Comparison of ENCODE assay signal across 9 cellular contexts in genomic region chr1:38029081-38029681, GRCh38. TPM values are rescaled to one million over a fixed set of nuclear protein-coding genes. Genes with fewer than 3 reads are reported as not detected.
DNase-seq lines count a peak whose midpoint lies in the region; ATAC-seq, FAIRE-seq and TF ChIP-seq lines count a peak whose summit lies in the region.
"Had no signal": no experiment of that assay in that cellular context is flagged by ENCODE, and none has a peak within 500 bp of the region (broad histone marks: within the 10 kb centered on the region; RNA-seq: fewer than 3 reads in every experiment).

No MANE protein-coding gene starts in this region.

- no peaks in the 10 kb centered on the region for H3K9me1 ChIP-seq in keratinocyte (ENCODE audit: control insufficient read depth, extremely low read depth, insufficient read depth, low read length)

- CTCF ChIA-PET in CD4-positive, alpha-beta memory T cell (lab: Charles Lee; ENCODE audit: partially characterized antibody), result interaction anchor here (1.4 to 3.6 kb wide), 3 partner anchors 12 to 807 kb away, joined by 4 to 18 read pairs (median 8); partner anchors contain the start of gene SF3A3

- dilution Hi-C loops in keratinocyte (cut with MboI; ENCODE audit: extremely low pct_ligation_motif_present, low sequenced_read_pairs), result no loop called here

- peak overlapping the region; percentile 98 for H3K27ac ChIP-seq in keratinocyte (ENCODE audit: control insufficient read depth, insufficient read depth, low read length)
- no peak overlapping the region for H3K27ac ChIP-seq in CD4-positive, alpha-beta memory T cell (ENCODE audit: low read depth, low read length)

- no peak for TF ChIP-seq CTCF in NB4 (IDR thresholded peaks at IDR 0.05; ENCODE audit: low read depth, low read length)
- TF ChIP-seq CTCF in keratinocyte (optimal IDR thresholded peaks at IDR 0.05 in 1 of 3, IDR thresholded peaks at IDR 0.05 in 1 of 3, conservative IDR thresholded peaks at IDR 0.05 in 1 of 3; ENCODE audit: extremely low read depth in 1 of 3, insufficient read depth in 2 of 3, low read length in 3 of 3), result peak in 1 of 3 experiments; percentile 24

- peak; percentile 9 for FAIRE-seq in keratinocyte (lab: Jason Lieb, UNC)
- FAIRE-seq: bronchial epithelial cell had no signal

- peak overlapping the region; percentile 74 for H3K4me3 Mint-ChIP-seq in activated T-helper 17 cell treated with anti-CD3 and anti-CD28 coated beads, Interleukin-2, amount 50 U/mL, for 72 hours
- H3K4me3 Mint-ChIP-seq in CD4-positive, alpha-beta memory T cell, result peak overlapping the region in 1 of 8 donors; percentile 20

- H3K9me3 Mint-ChIP-seq in activated T-helper 17 cell treated with anti-CD3 and anti-CD28 coated beads, Interleukin-2, amount 50 U/mL, for 72 hours, result no peaks in the 10 kb centered on the region
- no peaks in the 10 kb centered on the region for H3K9me3 Mint-ChIP-seq in CD4-positive, alpha-beta memory T cell

- POLR2A ChIA-PET in CD4-positive, alpha-beta memory T cell (lab: Charles Lee; ENCODE audit: partially characterized antibody), result no interaction called here

- H3K79me2 ChIP-seq in keratinocyte (ENCODE audit: control insufficient read depth, insufficient read depth, low read length), result no peaks in the 10 kb centered on the region

- H3K27ac Mint-ChIP-seq in activated T-helper 17 cell treated with anti-CD3 and anti-CD28 coated beads, Interleukin-2, amount 50 U/mL, for 72 hours, result peak overlapping the region; percentile 91
- H3K27ac Mint-ChIP-seq in CD4-positive, alpha-beta memory T cell, result peak overlapping the region in 3 of 7 donors; percentile 17 to 78 (median 46)

- peak overlapping the region; percentile 28 for H2AFZ ChIP-seq in keratinocyte (ENCODE audit: control insufficient read depth, low read length)

- DNase-seq in AG08395 (ENCODE audit: low spot score), result peak; percentile 34
- peak; percentile 38 for DNase-seq in NB4 (ENCODE audit: low read depth)
- no peak for DNase-seq in keratinocyte (ENCODE audit: low read depth, low spot score)
- no peak for DNase-seq in CD4-positive, alpha-beta memory T cell
- DNase-seq in T-helper 2 cell, result no peak
- DNase-seq in T1000 (lab: John Stamatoyannopoulos, UW), result no peak

- H3K9me3 ChIP-seq in keratinocyte (ENCODE audit: control insufficient read depth, low read depth, low read length), result no peaks in the 10 kb centered on the region
- H3K9me3 ChIP-seq in CD4-positive, alpha-beta memory T cell (ENCODE audit: control insufficient read depth in 1 of 2, low read length in 2 of 2), result no peaks in the 10 kb centered on the region

- peaks cover 4% of the 10 kb centered on the region for H4K20me1 ChIP-seq in keratinocyte (ENCODE audit: control insufficient read depth, extremely low read depth, insufficient read depth, low read length)

- peaks cover 39% of the 10 kb centered on the region for H3K4me1 Mint-ChIP-seq in activated T-helper 17 cell treated with anti-CD3 and anti-CD28 coated beads, Interleukin-2, amount 50 U/mL, for 72 hours
- H3K4me1 Mint-ChIP-seq in CD4-positive, alpha-beta memory T cell, result peaks cover 16 to 49% (median 30%) of the 10 kb centered on the region in 4 donors

- H3K36me3 Mint-ChIP-seq in activated T-helper 17 cell treated with anti-CD3 and anti-CD28 coated beads, Interleukin-2, amount 50 U/mL, for 72 hours (ENCODE audit: low read depth), result peaks cover 27% of the 10 kb centered on the region
- peaks cover 5 to 25% of the 10 kb centered on the region in 2 donors for H3K36me3 Mint-ChIP-seq in CD4-positive, alpha-beta memory T cell

- peaks cover 71% of the 10 kb centered on the region for H3K4me1 ChIP-seq in keratinocyte (ENCODE audit: control insufficient read depth, extremely low read depth, insufficient read depth, low read length)
- H3K4me1 ChIP-seq in CD4-positive, alpha-beta memory T cell (ENCODE audit: insufficient read depth, low read length), result peaks cover 43% of the 10 kb centered on the region

- H3K36me3 ChIP-seq in keratinocyte (ENCODE audit: control insufficient read depth in 2 of 2, extremely low read depth in 1 of 2, insufficient read depth in 2 of 2, low read length in 2 of 2), result peaks cover 1 to 5% of the 10 kb centered on the region in 2 experiments
- H3K36me3 ChIP-seq in CD4-positive, alpha-beta memory T cell (ENCODE audit: insufficient read depth, low read length), result peaks cover 12% of the 10 kb centered on the region

- no peaks in the 10 kb centered on the region for H3K27me3 ChIP-seq in keratinocyte (ENCODE audit: control insufficient read depth, extremely low read depth, insufficient read depth, low read length)
- no peaks in the 10 kb centered on the region for H3K27me3 ChIP-seq in CD4-positive, alpha-beta memory T cell (ENCODE audit: insufficient read depth, low read length)

- H3K4me3 ChIP-seq in NB4 (ENCODE audit: low read depth, low read length) (no peak overlapping the region), keratinocyte (ENCODE audit: control insufficient read depth in 2 of 3, extremely low read depth in 1 of 3, insufficient read depth in 2 of 3, low read depth in 1 of 3, low read length in 3 of 3) (peak overlapping the region in 1 of 3 experiments; percentile 36)
- no peak overlapping the region for H3K4me3 ChIP-seq in CD4-positive, alpha-beta memory T cell (ENCODE audit: low read length in 2 of 2)

- H3K9ac ChIP-seq in keratinocyte (ENCODE audit: control insufficient read depth, extremely low read depth, insufficient read depth, low read length), result peak overlapping the region; percentile 81

- intact Hi-C loops in CD4-positive, alpha-beta memory T cell (cut with micrococcal nuclease), result no loop called here

- no peak for TF ChIP-seq POLR2A in NB4 (IDR thresholded peaks at IDR 0.05; ENCODE audit: extremely low read depth, insufficient read length)

- no peak for ATAC-seq in activated T-helper 17 cell treated with anti-CD3 and anti-CD28 coated beads, Interleukin-2, amount 50 U/mL, for 72 hours (replicated peaks)
- ATAC-seq in GM18520 (IDR thresholded peaks at IDR 0.05; ENCODE audit: unreplicated experiment), result no peak

- H3K27me3 Mint-ChIP-seq in activated T-helper 17 cell treated with anti-CD3 and anti-CD28 coated beads, Interleukin-2, amount 50 U/mL, for 72 hours, result no peaks in the 10 kb centered on the region
- no peaks in the 10 kb centered on the region for H3K27me3 Mint-ChIP-seq in CD4-positive, alpha-beta memory T cell

- H3K4me2 ChIP-seq in keratinocyte (ENCODE audit: control insufficient read depth, extremely low read depth, insufficient read depth, low read depth, low read length), result peak overlapping the region; percentile 82

RNA-seq across cellular contexts. Expression of gene UTP11, which starts 16.6 kb away (rescaled TPM):
- total RNA-seq in activated T-helper 17 cell treated with anti-CD3 and anti-CD28 coated beads, Interleukin-2, amount 50 U/mL, for 72 hours, result 10 to 100 TPM; 41.1 to 60.8 TPM
- 24.1 to 50.0 TPM (median 49.1 TPM) in 3 replicates for polyA plus RNA-seq in keratinocyte
- 145 TPM for polyA plus RNA-seq in keratinocyte (2011; ENCODE audit: low read depth)
- polyA plus RNA-seq in keratinocyte (2011; cell fraction: cytosol; rRNA removed), result 26.4 and 35.2 TPM in 2 replicates
- 24.5 and 39.0 TPM in 2 replicates for polyA plus RNA-seq in keratinocyte (2011; cell fraction: nucleus; rRNA removed)
- 31.7 and 64.5 TPM in 2 replicates for polyA plus RNA-seq in keratinocyte (2012; ENCODE audit: low replicate concordance)
- 5.7 to 12.6 TPM (median 7.4 TPM) in 3 replicates for polyA minus RNA-seq in keratinocyte
- 15.3 TPM for polyA minus RNA-seq in keratinocyte (2011; cell fraction: cytosol; rRNA and poly(A)+ RNA removed)
- 6.4 and 13.8 TPM in 2 replicates for polyA minus RNA-seq in keratinocyte (2011; cell fraction: nucleus; rRNA and poly(A)+ RNA removed)
- total RNA-seq in CD4-positive, alpha-beta memory T cell, result 10 to 100 TPM; 17.3 to 17.5 TPM
- polyA plus RNA-seq in CD4-positive, alpha-beta memory T cell, result 10 to 100 TPM; 21.0 to 21.9 TPM

RNA-seq across cellular contexts. Expression of gene POU3F1, which starts 17.4 kb away (rescaled TPM):
- total RNA-seq in activated T-helper 17 cell treated with anti-CD3 and anti-CD28 coated beads, Interleukin-2, amount 50 U/mL, for 72 hours, result under 1 TPM; 0.11 TPM
- polyA plus RNA-seq in keratinocyte, result 0.32 to 1.3 TPM (median 0.59 TPM) in 3 replicates
- polyA plus RNA-seq in keratinocyte (2011; ENCODE audit: low read depth), result 0.71 TPM
- 0.33 and 0.84 TPM in 2 replicates for polyA plus RNA-seq in keratinocyte (2011; cell fraction: cytosol; rRNA removed)
- 0.52 and 1.7 TPM in 2 replicates for polyA plus RNA-seq in keratinocyte (2011; cell fraction: nucleus; rRNA removed)
- polyA plus RNA-seq in keratinocyte (2012; ENCODE audit: low replicate concordance), result 0.87 and 2.2 TPM in 2 replicates
- 0.61 to 0.72 TPM (median 0.63 TPM) in 3 replicates for polyA minus RNA-seq in keratinocyte
- 3.3 TPM for polyA minus RNA-seq in keratinocyte (2011; cell fraction: cytosol; rRNA and poly(A)+ RNA removed)
- 1.7 and 1.8 TPM in 2 replicates for polyA minus RNA-seq in keratinocyte (2011; cell fraction: nucleus; rRNA and poly(A)+ RNA removed)
- under 1 TPM; 0.14 to 0.15 TPM for total RNA-seq in CD4-positive, alpha-beta memory T cell
- under 1 TPM in 1 of 2 donors, not detected in 1; 0.08 TPM for polyA plus RNA-seq in CD4-positive, alpha-beta memory T cell

RNA-seq across cellular contexts. Expression of gene FHL3, which starts 23.9 kb away (rescaled TPM):
- 10 to 100 TPM in 1 of 2 donors, 1 to 10 TPM in 1; 8.6 to 15.5 TPM for total RNA-seq in activated T-helper 17 cell treated with anti-CD3 and anti-CD28 coated beads, Interleukin-2, amount 50 U/mL, for 72 hours
- 5.1 to 24.6 TPM (median 5.2 TPM) in 3 replicates for polyA plus RNA-seq in keratinocyte
- 6.6 TPM for polyA plus RNA-seq in keratinocyte (2011; ENCODE audit: low read depth)
- polyA plus RNA-seq in keratinocyte (2011; cell fraction: cytosol; rRNA removed), result 9.0 and 16.5 TPM in 2 replicates
- polyA plus RNA-seq in keratinocyte (2011; cell fraction: nucleus; rRNA removed), result 10.2 and 14.7 TPM in 2 replicates
- polyA plus RNA-seq in keratinocyte (2012; ENCODE audit: low replicate concordance), result 11.9 and 29.7 TPM in 2 replicates
- polyA minus RNA-seq in keratinocyte, result 16.0 to 51.9 TPM (median 20.1 TPM) in 3 replicates
- polyA minus RNA-seq in keratinocyte (2011; cell fraction: cytosol; rRNA and poly(A)+ RNA removed), result 16.7 TPM
- 9.4 and 14.0 TPM in 2 replicates for polyA minus RNA-seq in keratinocyte (2011; cell fraction: nucleus; rRNA and poly(A)+ RNA removed)
- 1 to 10 TPM; 3.7 to 5.0 TPM for total RNA-seq in CD4-positive, alpha-beta memory T cell
- 1 to 10 TPM; 3.4 to 3.7 TPM for polyA plus RNA-seq in CD4-positive, alpha-beta memory T cell

RNA-seq across cellular contexts. Expression of gene SF3A3, which starts 39.4 kb away (rescaled TPM):
- 100 to 1,000 TPM in 1 of 2 donors, 10 to 100 TPM in 1; 77.5 to 129 TPM for total RNA-seq in activated T-helper 17 cell treated with anti-CD3 and anti-CD28 coated beads, Interleukin-2, amount 50 U/mL, for 72 hours
- polyA plus RNA-seq in keratinocyte, result 26.4 to 47.0 TPM (median 44.5 TPM) in 3 replicates
- polyA plus RNA-seq in keratinocyte (2011; ENCODE audit: low read depth), result 125 TPM
- 27.8 and 45.9 TPM in 2 replicates for polyA plus RNA-seq in keratinocyte (2011; cell fraction: cytosol; rRNA removed)
- 37.7 and 48.5 TPM in 2 replicates for polyA plus RNA-seq in keratinocyte (2011; cell fraction: nucleus; rRNA removed)
- polyA plus RNA-seq in keratinocyte (2012; ENCODE audit: low replicate concordance), result 30.4 and 59.0 TPM in 2 replicates
- polyA minus RNA-seq in keratinocyte, result 7.8 to 38.2 TPM (median 21.6 TPM) in 3 replicates
- 37.4 TPM for polyA minus RNA-seq in keratinocyte (2011; cell fraction: cytosol; rRNA and poly(A)+ RNA removed)
- 19.1 and 28.4 TPM in 2 replicates for polyA minus RNA-seq in keratinocyte (2011; cell fraction: nucleus; rRNA and poly(A)+ RNA removed)
- total RNA-seq in CD4-positive, alpha-beta memory T cell, result 10 to 100 TPM; 74.0 to 74.6 TPM
- polyA plus RNA-seq in CD4-positive, alpha-beta memory T cell, result 100 to 1,000 TPM in 1 of 2 donors, 10 to 100 TPM in 1; 99.5 to 111 TPM

Comparison
In these comparisons a context has a peak if more than half of its experiments do, and no peak if none do; other contexts are left out.
1. DNase-seq: peak in AG08395 (single experiment) and NB4 (single experiment); none in keratinocyte (single experiment), CD4-positive, alpha-beta memory T cell (0 of 5), T-helper 2 cell (0 of 5) and T1000 (single experiment).